ENCODE assay signal across 8 cellular contexts in the genomic region with DNA sequence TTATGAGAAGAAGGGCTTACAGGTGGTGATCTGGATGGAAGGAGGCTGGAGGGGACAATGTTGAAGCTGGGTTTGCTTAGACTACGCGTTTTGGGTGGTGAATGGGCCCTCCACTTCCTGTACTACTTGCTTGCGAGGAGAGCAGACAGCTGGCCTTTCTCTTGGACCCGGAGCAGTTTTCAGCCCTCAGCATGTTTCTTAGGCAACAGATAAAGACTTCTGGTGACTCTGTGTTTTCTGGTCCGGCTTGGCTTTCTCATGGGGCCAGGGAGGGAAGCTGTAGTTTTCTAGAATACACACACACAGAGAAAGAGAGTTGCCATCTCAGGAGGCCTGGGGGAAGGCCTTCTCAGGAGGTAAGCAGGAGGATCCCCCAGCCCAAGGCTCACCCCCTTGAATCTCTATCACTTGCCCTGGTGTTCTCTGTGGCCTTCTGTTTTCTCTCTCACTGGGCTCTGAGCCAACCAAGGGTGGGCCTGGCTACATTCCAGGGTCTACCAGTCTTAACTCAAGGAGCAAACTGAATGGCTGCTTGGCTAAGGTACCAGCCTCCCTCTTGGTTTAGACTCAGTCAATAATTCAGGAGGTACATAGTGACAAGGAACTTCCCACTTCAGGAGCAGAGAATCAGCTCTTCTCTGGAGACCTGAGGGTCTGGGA. TPM values are rescaled to one million over a fixed set of nuclear protein-coding genes. Genes with fewer than 3 reads are reported as not detected.
DNase-seq lines count a peak whose midpoint lies in the region; ATAC-seq and TF ChIP-seq lines count a peak whose summit lies in the region.

No MANE protein-coding gene starts in this region.

- TF ChIP-seq POLR2A in NB4 (IDR thresholded peaks at IDR 0.05; ENCODE audit: extremely low read depth, insufficient read length) = no peak

- CTCF ChIA-PET in naive thymus-derived CD4-positive, alpha-beta T cell (lab: Charles Lee) = interaction anchor here (0.9 to 2.4 kb wide), 4 partner anchors 16 to 186 kb away, joined by 3 to 20 read pairs (median 4); partner anchors contain the start of gene RBM4B

- peak overlapping the region; percentile 5 for H3K27ac ChIP-seq in CD4-positive, CD25-positive, alpha-beta regulatory T cell (ENCODE audit: insufficient read depth, low read length, poor library complexity, severe bottlenecking)
- peak overlapping the region; percentile 63 for H3K27ac ChIP-seq in naive thymus-derived CD4-positive, alpha-beta T cell (ENCODE audit: low read depth, low read length)

- TF ChIP-seq CTCF in NB4 (IDR thresholded peaks at IDR 0.05; ENCODE audit: low read depth, low read length) = no peak
- TF ChIP-seq CTCF in cardiac fibroblast (IDR thresholded peaks at IDR 0.05; ENCODE audit: low read depth, low read length) = no peak

- no peaks in the 10 kb centered on the region for H3K27me3 ChIP-seq in CD4-positive, CD25-positive, alpha-beta regulatory T cell (ENCODE audit: control insufficient read depth, insufficient read depth, low read length)
- no peaks in the 10 kb centered on the region for H3K27me3 ChIP-seq in naive thymus-derived CD4-positive, alpha-beta T cell (ENCODE audit: control insufficient read depth in 2 of 2, insufficient read depth in 2 of 2, low read length in 2 of 2)

- peaks cover 6% of the 10 kb centered on the region for H3K36me3 ChIP-seq in CD4-positive, CD25-positive, alpha-beta regulatory T cell (ENCODE audit: control insufficient read depth, insufficient read depth, low read length)
- H3K36me3 ChIP-seq in naive thymus-derived CD4-positive, alpha-beta T cell (ENCODE audit: control insufficient read depth in 2 of 3, insufficient read depth in 3 of 3, low read length in 3 of 3) = peaks cover 0 to 19% (median 0%) of the 10 kb centered on the region in 3 experiments

- intact Hi-C loops in naive thymus-derived CD4-positive, alpha-beta T cell (cut with micrococcal nuclease) = no loop called here

- ATAC-seq in CD4-positive, CD25-positive, alpha-beta regulatory T cell (ENCODE audit: low read depth in 2 of 2) = no peak
- ATAC-seq in naive thymus-derived CD4-positive, alpha-beta T cell = no peak
- no peak for ATAC-seq in GM21526 (IDR thresholded peaks at IDR 0.05; ENCODE audit: low FRiP score, unreplicated experiment)
- no peak for ATAC-seq in HG03280 (IDR thresholded peaks at IDR 0.05; ENCODE audit: unreplicated experiment)

- peak in 2 of 3 donors; percentile 13 to 48 for DNase-seq in CD4-positive, CD25-positive, alpha-beta regulatory T cell
- DNase-seq in NB4 (ENCODE audit: low read depth) (peak; percentile 85), cardiac fibroblast (ENCODE audit: low read depth in 2 of 2) (peak; percentile 77 to 95), COLO668 (lab: John Stamatoyannopoulos, UW; ENCODE audit: unreplicated experiment) (no peak), KG1 (lab: John Stamatoyannopoulos, UW) (no peak)
- peak in 1 of 9 donors; percentile 19 for DNase-seq in naive thymus-derived CD4-positive, alpha-beta T cell

- H3K9me3 Mint-ChIP-seq in CD4-positive, CD25-positive, alpha-beta regulatory T cell = no peaks in the 10 kb centered on the region
- H3K9me3 Mint-ChIP-seq in naive thymus-derived CD4-positive, alpha-beta T cell = no peaks in the 10 kb centered on the region

- peaks cover 9 to 46% (median 24%) of the 10 kb centered on the region in 4 donors for H3K4me1 Mint-ChIP-seq in CD4-positive, CD25-positive, alpha-beta regulatory T cell
- H3K4me1 Mint-ChIP-seq in naive thymus-derived CD4-positive, alpha-beta T cell = peaks cover 13 to 40% (median 28%) of the 10 kb centered on the region in 7 donors

- peak overlapping the region; percentile 44 to 83 (median 66) for H3K4me3 Mint-ChIP-seq in CD4-positive, CD25-positive, alpha-beta regulatory T cell
- H3K4me3 Mint-ChIP-seq in naive thymus-derived CD4-positive, alpha-beta T cell = peak overlapping the region; percentile 45 to 72 (median 64)

- no peak overlapping the region for H3K4me3 ChIP-seq in CD4-positive, CD25-positive, alpha-beta regulatory T cell (ENCODE audit: low read depth, low read length)
- H3K4me3 ChIP-seq in NB4 (ENCODE audit: low read depth, low read length) (peak overlapping the region; percentile 26), cardiac fibroblast (replicated peaks in 1 of 2; ENCODE audit: low read depth in 2 of 2, low read length in 2 of 2) (no peak overlapping the region)
- no peak overlapping the region for H3K4me3 ChIP-seq in naive thymus-derived CD4-positive, alpha-beta T cell (ENCODE audit: low read length)

- H3K36me3 Mint-ChIP-seq in CD4-positive, CD25-positive, alpha-beta regulatory T cell = peaks cover 6% of the 10 kb centered on the region
- peaks cover 0 to 7% (median under 1%) of the 10 kb centered on the region in 5 donors for H3K36me3 Mint-ChIP-seq in naive thymus-derived CD4-positive, alpha-beta T cell

- POLR2A ChIA-PET in naive thymus-derived CD4-positive, alpha-beta T cell (lab: Charles Lee) = interaction anchor here (0.6 to 6.7 kb wide), 6 partner anchors 12 to 247 kb away, joined by 3 to 90 read pairs (median 6); partner anchors contain the start of genes RBM14, RBM4 and ZDHHC24

- no peaks in the 10 kb centered on the region for H3K9me3 ChIP-seq in CD4-positive, CD25-positive, alpha-beta regulatory T cell (ENCODE audit: control insufficient read depth in 2 of 2, low read length in 2 of 2)
- H3K9me3 ChIP-seq in naive thymus-derived CD4-positive, alpha-beta T cell (ENCODE audit: control insufficient read depth in 2 of 3, low read length in 3 of 3) = no peaks in the 10 kb centered on the region

- H3K4me1 ChIP-seq in CD4-positive, CD25-positive, alpha-beta regulatory T cell (ENCODE audit: control insufficient read depth, insufficient read depth, low read length, poor library complexity, severe bottlenecking) = peaks cover 21% of the 10 kb centered on the region
- H3K4me1 ChIP-seq in naive thymus-derived CD4-positive, alpha-beta T cell (ENCODE audit: control insufficient read depth in 2 of 2, insufficient read depth in 2 of 2, low read length in 2 of 2) = peaks cover 9 to 30% of the 10 kb centered on the region in 2 donors

- H3K27ac Mint-ChIP-seq in CD4-positive, CD25-positive, alpha-beta regulatory T cell = peak overlapping the region; percentile 81 to 92 (median 87)
- H3K27ac Mint-ChIP-seq in naive thymus-derived CD4-positive, alpha-beta T cell = peak overlapping the region; percentile 45 to 90 (median 79)

- H3K27me3 Mint-ChIP-seq in CD4-positive, CD25-positive, alpha-beta regulatory T cell = no peaks in the 10 kb centered on the region
- no peaks in the 10 kb centered on the region for H3K27me3 Mint-ChIP-seq in naive thymus-derived CD4-positive, alpha-beta T cell

RNA-seq across cellular contexts. Expression of gene CCS, which starts 2.4 kb away (rescaled TPM):
- 31.4 TPM for total RNA-seq in CD4-positive, CD25-positive, alpha-beta regulatory T cell
- 10 to 100 TPM; 31.0 to 37.8 (median 35.6) TPM for polyA plus RNA-seq in CD4-positive, CD25-positive, alpha-beta regulatory T cell
- 10 to 100 TPM; 32.8 to 63.5 (median 42.5) TPM for total RNA-seq in naive thymus-derived CD4-positive, alpha-beta T cell
- 10 to 100 TPM; 42.4 to 52.3 TPM for polyA plus RNA-seq in naive thymus-derived CD4-positive, alpha-beta T cell

RNA-seq across cellular contexts. Expression of gene CCDC87, which starts 2.5 kb away (rescaled TPM):
- total RNA-seq in CD4-positive, CD25-positive, alpha-beta regulatory T cell = 0.35 TPM
- not detected for polyA plus RNA-seq in CD4-positive, CD25-positive, alpha-beta regulatory T cell
- 1 to 10 TPM in 2 of 5 experiments, under 1 TPM in 2, not detected in 1; 0.11 to 1.2 (median 0.60) TPM for total RNA-seq in naive thymus-derived CD4-positive, alpha-beta T cell
- polyA plus RNA-seq in naive thymus-derived CD4-positive, alpha-beta T cell = not detected

RNA-seq across cellular contexts. Expression of gene RBM14, which starts 21.1 kb away (rescaled TPM):
- total RNA-seq in CD4-positive, CD25-positive, alpha-beta regulatory T cell = 233 TPM
- 10 to 100 TPM; 56.7 to 76.9 (median 69.2) TPM for polyA plus RNA-seq in CD4-positive, CD25-positive, alpha-beta regulatory T cell
- 100 to 1,000 TPM; 165 to 543 (median 192) TPM for total RNA-seq in naive thymus-derived CD4-positive, alpha-beta T cell
- 100 to 1,000 TPM in 1 of 2 donors, 10 to 100 TPM in 1; 76.9 to 107 TPM for polyA plus RNA-seq in naive thymus-derived CD4-positive, alpha-beta T cell

RNA-seq across cellular contexts. Expression of gene CTSF, which starts 27.0 kb away (rescaled TPM):
- total RNA-seq in CD4-positive, CD25-positive, alpha-beta regulatory T cell = 6.9 TPM
- polyA plus RNA-seq in CD4-positive, CD25-positive, alpha-beta regulatory T cell = 10 to 100 TPM; 17.3 to 28.6 (median 17.9) TPM
- total RNA-seq in naive thymus-derived CD4-positive, alpha-beta T cell = 10 to 100 TPM in 4 of 5 experiments, 1 to 10 TPM in 1; 2.3 to 49.7 (median 21.1) TPM
- 10 to 100 TPM; 27.3 to 28.8 TPM for polyA plus RNA-seq in naive thymus-derived CD4-positive, alpha-beta T cell

RNA-seq across cellular contexts. Expression of gene RBM4, which starts 43.1 kb away (rescaled TPM):
- total RNA-seq in CD4-positive, CD25-positive, alpha-beta regulatory T cell = 201 TPM
- 100 to 1,000 TPM; 286 to 306 (median 295) TPM for polyA plus RNA-seq in CD4-positive, CD25-positive, alpha-beta regulatory T cell
- 100 to 1,000 TPM; 139 to 239 (median 198) TPM for total RNA-seq in naive thymus-derived CD4-positive, alpha-beta T cell
- polyA plus RNA-seq in naive thymus-derived CD4-positive, alpha-beta T cell = 100 to 1,000 TPM; 266 to 284 TPM

Comparison
In these comparisons a context has a peak if more than half of its experiments do, and no peak if none do; other contexts are left out.
1. DNase-seq: peak in CD4-positive, CD25-positive, alpha-beta regulatory T cell (2 of 3), NB4 (single experiment) and cardiac fibroblast (2 of 2); none in COLO668 (single experiment) and KG1 (single experiment).